In the genomic region with DNA sequence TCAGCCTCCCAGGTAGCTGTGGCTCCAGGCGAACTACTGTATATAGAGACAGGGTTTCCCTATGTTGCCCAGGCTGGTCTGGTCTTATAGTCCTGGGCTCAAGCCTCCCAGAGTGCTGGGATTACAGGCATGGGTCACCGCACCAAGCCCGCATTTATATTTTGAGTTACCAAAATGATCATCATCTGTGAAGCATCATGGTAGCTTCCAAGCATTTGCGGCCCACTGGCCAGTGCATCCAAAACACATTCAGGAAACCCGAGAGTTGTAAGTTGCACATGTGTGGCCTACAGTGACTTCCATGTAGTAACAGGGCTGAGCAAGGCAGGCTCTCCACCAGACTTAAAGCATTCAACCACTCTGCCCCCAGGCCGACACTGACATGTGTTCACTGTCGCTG, we compare ENCODE assay signal across 1 cellular context.
TF ChIP-seq lines count a peak whose summit lies in the region.

No MANE protein-coding gene starts in this region.

TF ChIP-seq in WTC11, 78 proteins besides CTCF, POLR2A, EP300 and RAD21 (continued from another document):
- no peak for TF ChIP-seq ERG (CRISPR knock-in tag; IDR thresholded peaks at IDR 0.05)
- no peak for TF ChIP-seq E2F5 (CRISPR knock-in tag; IDR thresholded peaks at IDR 0.05)
- no peak for TF ChIP-seq FOXP1 (CRISPR knock-in tag; IDR thresholded peaks at IDR 0.05; ENCODE audit: borderline replicate concordance)
- no peak for TF ChIP-seq ESRRA (CRISPR knock-in tag; IDR thresholded peaks at IDR 0.05; ENCODE audit: borderline replicate concordance)
- TF ChIP-seq USF1 (CRISPR knock-in tag; IDR thresholded peaks at IDR 0.05) = no peak
TF ChIP-seq in WTC11: peak in this region for 0.
